ENCODE assay signal across 12 cellular contexts in genomic region chr2:176999331-176999730, GRCh38.
A peak's percentile ranks its signal among the peaks of the same experiment; 100 is the strongest.
DNase-seq lines count a peak whose midpoint lies in the region; ATAC-seq and TF ChIP-seq lines count a peak whose summit lies in the region.
"Had no signal": no experiment of that assay in that cellular context is flagged by ENCODE, and none has a peak within 500 bp of the region (broad histone marks: within the 10 kb centered on the region; RNA-seq: fewer than 3 reads in every experiment).

No MANE protein-coding gene starts in this region.

- no peak for TF ChIP-seq CTCF in left ventricle myocardium inferior (IDR thresholded peaks at IDR 0.05; ENCODE audit: borderline replicate concordance)

- H3K36me3 ChIP-seq in left ventricle myocardium inferior: no peaks in the 10 kb centered on the region
- H3K36me3 ChIP-seq: cardiac muscle cell, left lung had no signal

- no peak overlapping the region for H3K27ac ChIP-seq in left ventricle myocardium inferior (replicated peaks)
- H3K27ac ChIP-seq: cardiac muscle cell, left lung had no signal

- DNase-seq in GM03348 (ENCODE audit: low spot score): peak; percentile 19
- DNase-seq in fibroblast of gingiva (ENCODE audit: low read depth): peak; percentile 6
- DNase-seq in left ventricle myocardium inferior: no peak
- DNase-seq in MV-4-11 (lab: John Stamatoyannopoulos, UW): no peak
- no peak for DNase-seq in SW 1271 (lab: John Stamatoyannopoulos, UW)
- DNase-seq: left lung; NCI-H1105 treated with DMSO at 0.1 percent for 48 hours; stimulated activated CD4-positive, alpha-beta T cell treated with anti-CD3 and anti-CD28 coated beads, Interleukin-2, amount 100 ng/mL, for 48 hours had no signal

- intact Hi-C loops in left ventricle myocardium inferior (cut with micrococcal nuclease): no loop called here

- H3K4me3 ChIP-seq in left ventricle myocardium inferior: no peak overlapping the region
- H3K4me3 ChIP-seq: cardiac muscle cell, left lung had no signal

- H3K9me3 ChIP-seq in left ventricle myocardium inferior (replicated peaks): no peaks in the 10 kb centered on the region
- H3K9me3 ChIP-seq: left lung had no signal

- ATAC-seq in GM21515 (IDR thresholded peaks at IDR 0.05; ENCODE audit: unreplicated experiment) (peak; percentile 43), HG03469 (IDR thresholded peaks at IDR 0.05; ENCODE audit: unreplicated experiment) (peak; percentile 57), GM18520 (IDR thresholded peaks at IDR 0.05; ENCODE audit: unreplicated experiment) (no peak)
- ATAC-seq: left lung had no signal

- H3K27me3 ChIP-seq in left ventricle myocardium inferior (ENCODE audit: low read depth): peaks cover 6% of the 10 kb centered on the region
- H3K27me3 ChIP-seq: cardiac muscle cell, left lung had no signal

- H3K4me1 ChIP-seq in left ventricle myocardium inferior: no peaks in the 10 kb centered on the region

Comparison
In these comparisons a context has a peak if more than half of its experiments do, and no peak if none do; other contexts are left out.
1. DNase-seq: peak in GM03348 (single experiment) and fibroblast of gingiva (single experiment); none in left ventricle myocardium inferior (single experiment), MV-4-11 (single experiment) and SW 1271 (0 of 2).